Comparison of ENCODE assay signal across 1 cellular context in the genomic region with DNA sequence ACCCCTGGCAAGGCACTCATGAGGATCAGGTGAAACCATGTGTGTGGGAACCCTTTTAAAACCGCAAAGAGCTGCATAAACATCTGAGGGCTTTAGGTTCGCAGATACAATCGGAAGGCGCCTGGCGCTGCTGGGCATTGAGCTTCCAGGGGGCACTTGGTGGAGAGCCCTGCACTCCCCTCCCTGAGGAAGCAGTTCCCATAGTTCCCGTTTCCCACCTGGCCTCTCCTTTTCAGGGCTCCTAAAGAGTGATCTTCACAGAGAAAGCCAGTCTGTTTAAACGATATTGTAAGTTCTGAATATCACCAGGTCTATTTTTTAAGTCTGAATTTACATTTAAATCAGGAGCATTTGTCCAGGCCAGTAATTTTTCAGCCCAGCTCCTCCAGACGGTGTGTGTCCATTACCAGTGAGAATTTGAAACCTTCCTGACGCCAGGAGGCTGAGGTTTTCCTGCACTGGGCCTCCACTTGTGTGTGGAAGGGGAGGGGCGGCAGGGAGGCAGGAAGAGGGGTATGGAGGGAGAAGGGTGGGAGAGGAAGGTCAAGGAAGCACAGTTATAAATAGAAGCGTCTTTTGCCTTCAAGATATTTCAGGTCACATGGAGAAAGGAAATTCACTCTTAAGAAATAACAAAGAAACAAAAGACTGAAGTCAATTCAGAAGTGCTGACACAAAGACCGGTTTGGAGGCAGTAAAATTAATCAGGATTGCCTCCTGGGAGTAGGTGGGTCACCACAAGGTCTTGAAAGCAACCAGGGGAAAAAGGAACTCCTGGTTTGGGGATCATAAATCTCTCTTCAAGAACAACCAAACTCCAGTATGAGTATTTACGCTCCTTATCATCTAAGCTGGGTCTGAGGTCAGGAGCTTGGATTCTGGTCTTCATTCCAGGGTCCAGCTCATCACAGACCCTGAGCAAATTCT.
TF ChIP-seq lines count a peak whose summit lies in the region.

No MANE protein-coding gene starts in this region.

TF ChIP-seq in GM12878, 131 proteins besides CTCF, POLR2A, EP300 and RAD21:
- TF ChIP-seq CREM (IDR thresholded peaks at IDR 0.05; ENCODE audit: low read depth): 0 out of 2 replicates have a peak, but pooled peaks have one; percentile 12
- peak; percentile 47; the same call in 2 of the 3 replicates for TF ChIP-seq POU2F2 (IDR thresholded peaks at IDR 0.05; ENCODE audit: borderline replicate concordance, low read depth, low read length)
- TF ChIP-seq NBN (IDR thresholded peaks at IDR 0.05): no peak
- TF ChIP-seq CBFB (IDR thresholded peaks at IDR 0.05; ENCODE audit: low read depth): peak; percentile 84; the same call in 1 of the 2 replicates
- peak; percentile 95 for TF ChIP-seq RUNX3 (IDR thresholded peaks at IDR 0.05; ENCODE audit: low read length)
- no peak for TF ChIP-seq ZBTB4 (CRISPR knock-in tag; IDR thresholded peaks at IDR 0.05)
- no peak for TF ChIP-seq NFIC (IDR thresholded peaks at IDR 0.05; ENCODE audit: low read depth, low read length)
- TF ChIP-seq EED (IDR thresholded peaks at IDR 0.05; ENCODE audit: low read depth): peak; percentile 61
- 0 out of 2 replicates have a peak, but pooled peaks have one; percentile 14 for TF ChIP-seq IKZF1 (conservative IDR thresholded peaks at IDR 0.05)
